Comparison of ENCODE assay signal across 8 cellular contexts in genomic region chr19:48713864-48714755, GRCh38. TPM values are rescaled to one million over a fixed set of nuclear protein-coding genes. Genes with fewer than 3 reads are reported as not detected.
DNase-seq lines count a peak whose midpoint lies in the region; ATAC-seq, FAIRE-seq and TF ChIP-seq lines count a peak whose summit lies in the region.

No MANE protein-coding gene starts in this region.

- no peaks in the 10 kb centered on the region for H3K9me3 Mint-ChIP-seq in activated CD4-positive, alpha-beta T cell treated with anti-CD3 and anti-CD28 coated beads, Interleukin-2, amount 10 ng/mL, durations not matched to agents 24 days and 14 days

- no peaks in the 10 kb centered on the region for H3K36me3 ChIP-seq in BE2C

- DNase-seq in BE2C (peak; percentile 99), GM19239 (ENCODE audit: insufficient read length, low spot score) (peak; percentile 99), NCI-H524 treated with DMSO at 0.1 percent for 48 hours (lab: John Stamatoyannopoulos, UW) (peak; percentile 99), dedifferentiated amniotic fluid mesenchymal stem cell (ENCODE audit: extremely low spot score) (peak; percentile 99), left kidney (ENCODE audit: low read depth, low spot score) (peak; percentile 100)
- DNase-seq in activated CD4-positive, alpha-beta T cell treated with anti-CD3 and anti-CD28 coated beads, Interleukin-2, amount 10 ng/mL, durations not matched to agents 24 days and 14 days = peak; percentile 100
- DNase-seq in stimulated activated CD4-positive, alpha-beta T cell treated with anti-CD3 and anti-CD28 coated beads, Interleukin-1b, Interleukin-23, amount 100 ng/mL, for 48 hours = peak; percentile 99

- H3K9me3 ChIP-seq in BE2C = no peaks in the 10 kb centered on the region

- H3K27ac Mint-ChIP-seq in activated CD4-positive, alpha-beta T cell treated with anti-CD3 and anti-CD28 coated beads, Interleukin-2, amount 10 ng/mL, durations not matched to agents 24 days and 14 days = peak overlapping the region; percentile 87

- no peak for TF ChIP-seq CTCF in BE2C (IDR thresholded peaks at IDR 0.05; ENCODE audit: low read depth, low read length)

- peak overlapping the region; percentile 88 for H3K4me3 Mint-ChIP-seq in activated CD4-positive, alpha-beta T cell treated with anti-CD3 and anti-CD28 coated beads, Interleukin-2, amount 10 ng/mL, durations not matched to agents 24 days and 14 days

- peaks cover 3% of the 10 kb centered on the region; the same call in 1 of the 2 replicates for H3K4me1 ChIP-seq in BE2C

- no peaks in the 10 kb centered on the region for H3K27me3 Mint-ChIP-seq in activated CD4-positive, alpha-beta T cell treated with anti-CD3 and anti-CD28 coated beads, Interleukin-2, amount 10 ng/mL, durations not matched to agents 24 days and 14 days

- H3K27me3 ChIP-seq in BE2C = no peaks in the 10 kb centered on the region

- peaks cover 4% of the 10 kb centered on the region for H3K36me3 Mint-ChIP-seq in activated CD4-positive, alpha-beta T cell treated with anti-CD3 and anti-CD28 coated beads, Interleukin-2, amount 10 ng/mL, durations not matched to agents 24 days and 14 days (ENCODE audit: low read depth)

- peak; percentile 99 for FAIRE-seq in GM19239 (lab: Jason Lieb, UNC)

- peak; percentile 83 for ATAC-seq in HG03442 (IDR thresholded peaks at IDR 0.05; ENCODE audit: unreplicated experiment)

- peak overlapping the region; percentile 80 for H3K4me3 ChIP-seq in BE2C (ENCODE audit: low read depth, low read length)

- H3K4me1 Mint-ChIP-seq in activated CD4-positive, alpha-beta T cell treated with anti-CD3 and anti-CD28 coated beads, Interleukin-2, amount 10 ng/mL, durations not matched to agents 24 days and 14 days = peaks cover 12% of the 10 kb centered on the region

- intact Hi-C loops in activated CD4-positive, alpha-beta T cell treated with anti-CD3 and anti-CD28 coated beads, Interleukin-2, amount 10 ng/mL, durations not matched to agents 24 days and 14 days (cut with micrococcal nuclease) = loop anchor here (1.0 to 10.0 kb wide), 5 partner anchors 24 to 379 kb away; partner anchors contain the start of genes CA11 and SYNGR4

RNA-seq across cellular contexts. Expression of gene MAMSTR, which starts 5.4 kb away (rescaled TPM):
- 1.8 TPM for polyA plus RNA-seq in BE2C (2012; ENCODE audit: insufficient read depth, insufficient read length, low read depth)
- 1.2 and 1.4 TPM in 2 replicates for total RNA-seq in activated CD4-positive, alpha-beta T cell treated with anti-CD3 and anti-CD28 coated beads, Interleukin-2, amount 10 ng/mL, durations not matched to agents 24 days and 14 days

RNA-seq across cellular contexts. Expression of gene FUT2, which starts 18.3 kb away (rescaled TPM):
- 3.1 TPM for polyA plus RNA-seq in BE2C (2012; ENCODE audit: insufficient read depth, insufficient read length, low read depth)
- total RNA-seq in activated CD4-positive, alpha-beta T cell treated with anti-CD3 and anti-CD28 coated beads, Interleukin-2, amount 10 ng/mL, durations not matched to agents 24 days and 14 days = not detected in 2 replicates

RNA-seq across cellular contexts. Expression of gene RASIP1, which starts 26.3 kb away (rescaled TPM):
- 0.82 TPM for polyA plus RNA-seq in BE2C (2012; ENCODE audit: insufficient read depth, insufficient read length, low read depth)
- 0.71 and 0.82 TPM in 2 replicates for total RNA-seq in activated CD4-positive, alpha-beta T cell treated with anti-CD3 and anti-CD28 coated beads, Interleukin-2, amount 10 ng/mL, durations not matched to agents 24 days and 14 days

RNA-seq across cellular contexts. Expression of gene IZUMO1, which starts 32.6 kb away (rescaled TPM):
- not detected for polyA plus RNA-seq in BE2C (2012; ENCODE audit: insufficient read depth, insufficient read length, low read depth)
- total RNA-seq in activated CD4-positive, alpha-beta T cell treated with anti-CD3 and anti-CD28 coated beads, Interleukin-2, amount 10 ng/mL, durations not matched to agents 24 days and 14 days = 0.21 TPM in 1 of 2 replicates, not detected in the other

RNA-seq across cellular contexts. Expression of gene FUT1, which starts 38.3 kb away (rescaled TPM):
- polyA plus RNA-seq in BE2C (2012; ENCODE audit: insufficient read depth, insufficient read length, low read depth) = 6.3 TPM
- total RNA-seq in activated CD4-positive, alpha-beta T cell treated with anti-CD3 and anti-CD28 coated beads, Interleukin-2, amount 10 ng/mL, durations not matched to agents 24 days and 14 days = 0.23 and 0.26 TPM in 2 replicates

Comparison
In these comparisons a context has a peak if more than half of its experiments do, and no peak if none do; other contexts are left out.
1. Peak in every context shown above with its lines: DNase-seq, ATAC-seq and H3K4me3 ChIP-seq.